In the genomic region with DNA sequence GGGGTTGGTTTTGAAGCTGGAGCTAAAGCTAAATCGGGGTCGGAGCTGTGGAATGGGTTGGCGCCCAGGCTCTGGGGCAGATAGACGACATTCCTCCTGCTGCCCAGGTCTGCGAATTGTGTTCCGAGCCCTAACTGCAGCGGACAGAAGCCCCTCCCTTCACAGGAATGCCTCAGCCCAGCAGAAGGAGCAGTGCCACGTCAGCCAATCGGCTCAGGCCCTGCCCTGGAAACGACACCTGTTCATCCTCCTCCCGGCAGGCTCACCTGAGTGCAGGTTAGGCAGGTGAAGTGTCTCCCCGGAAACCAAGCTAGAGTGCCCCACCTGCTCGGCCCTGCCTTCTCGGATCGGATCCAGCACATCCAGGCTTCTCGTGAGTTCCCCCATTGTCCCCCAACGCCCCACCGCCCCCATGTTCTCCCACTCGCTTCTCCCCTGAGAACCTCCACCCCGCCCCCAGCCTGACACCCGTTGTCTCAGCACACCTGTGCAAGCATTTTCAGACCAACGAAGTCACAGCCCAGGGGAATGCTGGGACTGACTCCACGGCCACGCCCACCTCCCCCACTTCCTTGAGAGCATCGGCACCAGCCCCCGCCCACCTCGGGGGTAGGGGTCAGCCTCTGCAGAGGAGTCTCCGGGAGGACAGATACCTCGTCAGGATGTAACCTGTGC, we compare ENCODE assay signal across 8 cellular contexts. TPM values are rescaled to one million over a fixed set of nuclear protein-coding genes. Genes with fewer than 3 reads are reported as not detected.
A peak's percentile ranks its signal among the peaks of the same experiment; 100 is the strongest.
DNase-seq lines count a peak whose midpoint lies in the region; ATAC-seq and TF ChIP-seq lines count a peak whose summit lies in the region.

No MANE protein-coding gene starts in this region.

- POLR2A ChIA-PET in HEK293 (lab: Yijun Ruan, JAX) (no interaction called here), OCI-LY7 (lab: Charles Lee) (no interaction called here)

- peak; percentile 46 for ATAC-seq in left ventricle myocardium superior
- ATAC-seq in HG02610 (IDR thresholded peaks at IDR 0.05; ENCODE audit: unreplicated experiment), result no peak

- TF ChIP-seq CTCF in HEK293 (tag by site-specific recombination; IDR thresholded peaks at IDR 0.05), result no peak
- no peak for TF ChIP-seq CTCF in OCI-LY7 (conservative IDR thresholded peaks at IDR 0.05; ENCODE audit: low read length)

- no peaks in the 10 kb centered on the region for H3K9me2 ChIP-seq in OCI-LY7 (ENCODE audit: insufficient read depth, low read length)

- no peak overlapping the region; the same call in 1 of the 2 replicates for H3K4me2 ChIP-seq in OCI-LY7 (ENCODE audit: low read length)

- in situ Hi-C loops in ACHN (cut with HindIII; ENCODE audit: low pct_ligation_motif_present, low pct_unique_long_range_greater_than_20kb, low sequenced_read_pairs), result no loop called here

- CTCF ChIA-PET in HEK293 (lab: Yijun Ruan, JAX), result interaction anchor here (0.5 kb wide), 1 partner anchor 301 kb away, joined by 3 read pairs; no protein-coding TSS in a partner anchor
- CTCF ChIA-PET in OCI-LY7 (lab: Charles Lee; ENCODE audit: unreplicated experiment), result no interaction called here

- intact Hi-C loops in OCI-LY7 (cut with micrococcal nuclease; ENCODE audit: unreplicated experiment), result no loop called here
- intact Hi-C loops in left ventricle myocardium superior (cut with micrococcal nuclease), result no loop called here

- no peak overlapping the region for H3K27ac ChIP-seq in HEK293 (ENCODE audit: extremely low read depth, low read depth, low read length)
- H3K27ac ChIP-seq in OCI-LY7 (ENCODE audit: low read depth, low read length, poor library complexity, severe bottlenecking), result no peak overlapping the region

- H3K79me2 ChIP-seq in OCI-LY7 (ENCODE audit: insufficient read depth, low read depth, low read length), result no peaks in the 10 kb centered on the region

- no peaks in the 10 kb centered on the region for H4K20me1 ChIP-seq in OCI-LY7 (ENCODE audit: insufficient read depth, low read length)

- no peaks in the 10 kb centered on the region for H3K36me3 ChIP-seq in HEK293 (ENCODE audit: control insufficient read depth in 2 of 2, insufficient read depth in 1 of 2, low read length in 2 of 2)
- no peaks in the 10 kb centered on the region for H3K36me3 ChIP-seq in OCI-LY7 (ENCODE audit: insufficient read depth, low read length)

- DNase-seq in OCI-LY7 (ENCODE audit: low spot score) (peak; percentile 18), left ventricle myocardium superior (no peak), retina (peak; percentile 17), ACHN (no peak), superior temporal gyrus (ENCODE audit: extremely low spot score) (no peak), EL (no peak)

- H3K9me3 ChIP-seq in HEK293 (ENCODE audit: control insufficient read depth, insufficient read depth, low read depth, low read length) (no peaks in the 10 kb centered on the region), OCI-LY7 (ENCODE audit: low read length) (no peaks in the 10 kb centered on the region)

- H2AFZ ChIP-seq in OCI-LY7 (ENCODE audit: low read length), result no peak overlapping the region

- H3K4me3 ChIP-seq in HEK293 (ENCODE audit: low read depth, low read length) (no peak overlapping the region), OCI-LY7 (ENCODE audit: low read depth, low read length, poor library complexity, severe bottlenecking) (no peak overlapping the region)

- BruUV-seq in OCI-LY7 (replicated peaks; lab: Mats Ljungman, UMichigan), result no TSS peak

- H3K4me1 ChIP-seq in HEK293 (ENCODE audit: control insufficient read depth, insufficient read depth, low read length) (no peaks in the 10 kb centered on the region), OCI-LY7 (ENCODE audit: insufficient read depth, low read length, poor library complexity, severe bottlenecking) (peaks cover 10% of the 10 kb centered on the region)

TF ChIP-seq in HEK293, 187 proteins besides CTCF, POLR2A, EP300 and RAD21:
- TF ChIP-seq SP3 (tag by site-specific recombination; IDR thresholded peaks at IDR 0.05), result no peak
- TF ChIP-seq ZBTB48 (tag by site-specific recombination; IDR thresholded peaks at IDR 0.05), result peak; percentile 46; the same call in 1 of the 2 replicates
- TF ChIP-seq EGR2 (tag by site-specific recombination; IDR thresholded peaks at IDR 0.05; ENCODE audit: low read depth), result 0 out of 2 replicates have a peak, but pooled peaks have one; percentile 24

RNA-seq across cellular contexts. Expression of a gene that starts 0.8 kb away (rescaled TPM):
- total RNA-seq in OCI-LY7 (2014; rRNA removed; shearing (Covaris generic)), result not detected in 2 replicates
- total RNA-seq in OCI-LY7 (2022) (0.23 and 0.44 TPM in 2 replicates), left ventricle myocardium superior (not detected)

RNA-seq across cellular contexts. Expression of a gene that starts 14.8 kb away (rescaled TPM):
- total RNA-seq in OCI-LY7 (2014; rRNA removed; shearing (Covaris generic)), result not detected in 2 replicates
- total RNA-seq in OCI-LY7 (2022) (not detected in 2 replicates), left ventricle myocardium superior (not detected)

RNA-seq across cellular contexts. Expression of a gene that starts 30.2 kb away (rescaled TPM):
- total RNA-seq in OCI-LY7 (2014; rRNA removed; shearing (Covaris generic)), result 0.66 TPM in 1 of 2 replicates, not detected in the other
- total RNA-seq in OCI-LY7 (2022) (0.15 TPM in 1 of 2 replicates, not detected in the other), left ventricle myocardium superior (21.9 TPM)

Comparison
In these comparisons a context has a peak if more than half of its experiments do, and no peak if none do; other contexts are left out.
1. DNase-seq: peak in OCI-LY7 (single experiment) and retina (single experiment); none in left ventricle myocardium superior (single experiment), ACHN (single experiment), superior temporal gyrus (single experiment) and EL (single experiment).
2. RNA of a gene that starts 30.2 kb away (total RNA-seq): 21.9 TPM in left ventricle myocardium superior (single experiment); 0.15 to 0.66 TPM in OCI-LY7; every median in the first group is over 10 times any median in the second.